Comparison of ENCODE assay signal across 8 cellular contexts in the genomic region with DNA sequence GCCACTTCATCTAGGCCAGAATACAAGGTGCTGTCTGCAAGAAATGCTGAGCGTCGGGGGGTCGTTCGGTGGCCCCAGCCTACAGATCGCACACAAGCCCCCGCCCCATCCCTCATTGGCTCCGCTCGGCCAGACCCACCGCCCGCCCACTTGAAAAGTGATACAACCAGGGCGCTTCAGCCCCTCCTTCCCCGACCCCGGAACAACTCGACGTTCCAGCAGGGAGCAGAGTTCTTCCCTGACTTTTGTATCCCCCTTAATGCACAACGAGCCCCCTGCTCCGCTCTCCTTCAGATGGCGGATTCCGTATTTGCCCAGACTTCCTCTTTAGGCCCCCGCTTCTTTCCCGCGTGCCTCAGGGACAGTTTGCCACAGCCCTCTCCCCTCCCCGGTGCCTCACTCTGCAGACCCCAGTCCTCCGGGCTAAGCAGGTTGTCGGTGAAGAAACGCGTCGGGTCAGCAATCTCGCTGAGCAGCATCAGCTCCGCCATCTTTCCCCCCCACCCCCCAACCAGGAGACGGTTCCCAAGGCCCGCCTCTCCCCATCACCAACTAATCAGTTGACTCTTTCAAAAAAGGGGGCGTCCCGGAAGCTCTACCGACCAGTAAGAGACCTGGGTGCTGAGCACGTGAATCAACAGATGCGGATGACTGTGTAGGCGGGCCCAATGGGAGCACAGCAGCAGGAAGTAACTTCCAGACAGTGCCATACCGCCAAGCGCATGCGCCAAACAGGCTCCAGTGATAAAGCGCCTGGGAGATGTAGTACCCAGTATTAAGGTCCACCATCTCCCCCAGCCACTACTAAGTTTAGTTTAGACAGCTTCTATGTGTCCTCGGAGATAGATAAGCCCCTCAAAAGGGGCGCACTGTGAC. TPM values are rescaled to one million over a fixed set of nuclear protein-coding genes. Genes with fewer than 3 reads are reported as not detected.
DNase-seq lines count a peak whose midpoint lies in the region; ATAC-seq and TF ChIP-seq lines count a peak whose summit lies in the region.

A gene (minus strand): TSS at position 530 of the 876 bp plus-strand sequence. CDS start 39 bp downstream, at position 491.

- TF ChIP-seq EP300 in SK-N-SH (IDR thresholded peaks at IDR 0.05; ENCODE audit: borderline replicate concordance in 1 of 2, low read depth in 1 of 2, low read length in 1 of 2): no peak

- H3K4me2 ChIP-seq in SK-N-SH: peak within 1 kb of the TSS; percentile 98

- H3K9me3 ChIP-seq in SK-N-SH: no peaks in the 10 kb centered on the region

- H3K36me3 ChIP-seq in SK-N-SH (replicated peaks in 1 of 2; ENCODE audit: control insufficient read depth in 1 of 2, insufficient read depth in 2 of 2, low read length in 1 of 2): peaks cover 11 to 13% of the 10 kb centered on the region in 2 experiments

- TF ChIP-seq RAD21 in SK-N-SH (IDR thresholded peaks at IDR 0.05; ENCODE audit: low read length): no peak

- DNase-seq in GM04504 (ENCODE audit: low read depth): peak; percentile 99
- peak; percentile 94 for DNase-seq in NCI-H1048 (lab: John Stamatoyannopoulos, UW)
- DNase-seq in SK-N-SH: peak; percentile 92
- peak; percentile 98 for DNase-seq in activated naive CD4-positive, alpha-beta T cell treated with anti-CD3 and anti-CD28 coated beads, Interleukin-2, amount 50 U/mL, for 16 hours
- DNase-seq in germinal center (ENCODE audit: low spot score): peak; percentile 99
- DNase-seq in non-pigmented ciliary epithelial cell (ENCODE audit: low read depth): peak; percentile 99
- peak; percentile 100 for DNase-seq in superior temporal gyrus (ENCODE audit: extremely low spot score)

- H3K4me3 ChIP-seq in SK-N-SH (ENCODE audit: low read depth in 2 of 2, low read length in 1 of 2): peak within 1 kb of the TSS; percentile 75 to 97

- CTCF ChIA-PET in SK-N-SH (lab: Yijun Ruan, JAX): interaction anchor here (0.8 to 6.2 kb wide), 6 partner anchors 10 to 825 kb away, joined by 3 to 43 read pairs (median 4); a partner anchor contains a TSS

- peaks cover 43% of the 10 kb centered on the region for H3K79me2 ChIP-seq in SK-N-SH (ENCODE audit: insufficient read depth)

- H3K27ac ChIP-seq in SK-N-SH (ENCODE audit: low read depth in 2 of 2, low read length in 1 of 2): peak within 1 kb of the TSS; percentile 90 to 95

- H3F3A ChIP-seq in SK-N-SH (replicated peaks; ENCODE audit: insufficient read depth): peaks cover 5% of the 10 kb centered on the region

- ATAC-seq in HG02571 (IDR thresholded peaks at IDR 0.05; ENCODE audit: unreplicated experiment): peak; percentile 70

- H4K20me1 ChIP-seq in SK-N-SH (ENCODE audit: insufficient read depth): no peaks in the 10 kb centered on the region

- POLR2A ChIA-PET in SK-N-SH (lab: Yijun Ruan, JAX): interaction anchor here (0.6 to 1.9 kb wide), 8 partner anchors 10 to 1421 kb away, joined by 3 to 7 read pairs (median 4); no protein-coding TSS in a partner anchor

- H3K4me1 ChIP-seq in SK-N-SH (ENCODE audit: control insufficient read depth in 1 of 2, insufficient read depth in 2 of 2, low read depth in 1 of 2, low read length in 1 of 2): peaks cover 18 to 22% of the 10 kb centered on the region in 2 experiments; a peak in 3 of 4 replicates

- H3K9me2 ChIP-seq in SK-N-SH: no peaks in the 10 kb centered on the region

- TF ChIP-seq CTCF in SK-N-SH (IDR thresholded peaks at IDR 0.05): no peak

- no peaks in the 10 kb centered on the region for H3K27me3 ChIP-seq in SK-N-SH (ENCODE audit: insufficient read depth)

- WGBS in SK-N-SH (ENCODE audit: low lambda C conversion rate): 1% methylated on average over 29 of the region's 44 CpGs

- H3K9ac ChIP-seq in SK-N-SH: peak within 1 kb of the TSS; percentile 91

- H2AFZ ChIP-seq in SK-N-SH (ENCODE audit: low read depth): peak within 1 kb of the TSS; percentile 86

TF ChIP-seq in SK-N-SH, 30 proteins besides CTCF, POLR2A, EP300 and RAD21 (continues in another document):
- no peak for TF ChIP-seq SMC3 (IDR thresholded peaks at IDR 0.05; ENCODE audit: low read depth, low read length)
- TF ChIP-seq, protein P1, sequence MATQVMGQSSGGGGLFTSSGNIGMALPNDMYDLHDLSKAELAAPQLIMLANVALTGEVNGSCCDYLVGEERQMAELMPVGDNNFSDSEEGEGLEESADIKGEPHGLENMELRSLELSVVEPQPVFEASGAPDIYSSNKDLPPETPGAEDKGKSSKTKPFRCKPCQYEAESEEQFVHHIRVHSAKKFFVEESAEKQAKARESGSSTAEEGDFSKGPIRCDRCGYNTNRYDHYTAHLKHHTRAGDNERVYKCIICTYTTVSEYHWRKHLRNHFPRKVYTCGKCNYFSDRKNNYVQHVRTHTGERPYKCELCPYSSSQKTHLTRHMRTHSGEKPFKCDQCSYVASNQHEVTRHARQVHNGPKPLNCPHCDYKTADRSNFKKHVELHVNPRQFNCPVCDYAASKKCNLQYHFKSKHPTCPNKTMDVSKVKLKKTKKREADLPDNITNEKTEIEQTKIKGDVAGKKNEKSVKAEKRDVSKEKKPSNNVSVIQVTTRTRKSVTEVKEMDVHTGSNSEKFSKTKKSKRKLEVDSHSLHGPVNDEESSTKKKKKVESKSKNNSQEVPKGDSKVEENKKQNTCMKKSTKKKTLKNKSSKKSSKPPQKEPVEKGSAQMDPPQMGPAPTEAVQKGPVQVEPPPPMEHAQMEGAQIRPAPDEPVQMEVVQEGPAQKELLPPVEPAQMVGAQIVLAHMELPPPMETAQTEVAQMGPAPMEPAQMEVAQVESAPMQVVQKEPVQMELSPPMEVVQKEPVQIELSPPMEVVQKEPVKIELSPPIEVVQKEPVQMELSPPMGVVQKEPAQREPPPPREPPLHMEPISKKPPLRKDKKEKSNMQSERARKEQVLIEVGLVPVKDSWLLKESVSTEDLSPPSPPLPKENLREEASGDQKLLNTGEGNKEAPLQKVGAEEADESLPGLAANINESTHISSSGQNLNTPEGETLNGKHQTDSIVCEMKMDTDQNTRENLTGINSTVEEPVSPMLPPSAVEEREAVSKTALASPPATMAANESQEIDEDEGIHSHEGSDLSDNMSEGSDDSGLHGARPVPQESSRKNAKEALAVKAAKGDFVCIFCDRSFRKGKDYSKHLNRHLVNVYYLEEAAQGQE (IDR thresholded peaks at IDR 0.05; ENCODE audit: low read depth, low read length): no peak
- TF ChIP-seq CHD2 (IDR thresholded peaks at IDR 0.05; ENCODE audit: low read length, partially characterized antibody): peak; percentile 82
- TF ChIP-seq, protein P2, sequence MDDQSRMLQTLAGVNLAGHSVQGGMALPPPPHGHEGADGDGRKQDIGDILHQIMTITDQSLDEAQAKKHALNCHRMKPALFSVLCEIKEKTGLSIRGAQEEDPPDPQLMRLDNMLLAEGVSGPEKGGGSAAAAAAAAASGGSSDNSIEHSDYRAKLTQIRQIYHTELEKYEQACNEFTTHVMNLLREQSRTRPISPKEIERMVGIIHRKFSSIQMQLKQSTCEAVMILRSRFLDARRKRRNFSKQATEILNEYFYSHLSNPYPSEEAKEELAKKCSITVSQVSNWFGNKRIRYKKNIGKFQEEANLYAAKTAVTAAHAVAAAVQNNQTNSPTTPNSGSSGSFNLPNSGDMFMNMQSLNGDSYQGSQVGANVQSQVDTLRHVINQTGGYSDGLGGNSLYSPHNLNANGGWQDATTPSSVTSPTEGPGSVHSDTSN (IDR thresholded peaks at IDR 0.05): peak; percentile 59
- TF ChIP-seq TEAD4 (IDR thresholded peaks at IDR 0.05; ENCODE audit: borderline replicate concordance, insufficient read depth): no peak
- TF ChIP-seq RFX5 (IDR thresholded peaks at IDR 0.05; ENCODE audit: low read length): peak; percentile 71; the same call in 1 of the 2 replicates
- TF ChIP-seq, protein P3, sequence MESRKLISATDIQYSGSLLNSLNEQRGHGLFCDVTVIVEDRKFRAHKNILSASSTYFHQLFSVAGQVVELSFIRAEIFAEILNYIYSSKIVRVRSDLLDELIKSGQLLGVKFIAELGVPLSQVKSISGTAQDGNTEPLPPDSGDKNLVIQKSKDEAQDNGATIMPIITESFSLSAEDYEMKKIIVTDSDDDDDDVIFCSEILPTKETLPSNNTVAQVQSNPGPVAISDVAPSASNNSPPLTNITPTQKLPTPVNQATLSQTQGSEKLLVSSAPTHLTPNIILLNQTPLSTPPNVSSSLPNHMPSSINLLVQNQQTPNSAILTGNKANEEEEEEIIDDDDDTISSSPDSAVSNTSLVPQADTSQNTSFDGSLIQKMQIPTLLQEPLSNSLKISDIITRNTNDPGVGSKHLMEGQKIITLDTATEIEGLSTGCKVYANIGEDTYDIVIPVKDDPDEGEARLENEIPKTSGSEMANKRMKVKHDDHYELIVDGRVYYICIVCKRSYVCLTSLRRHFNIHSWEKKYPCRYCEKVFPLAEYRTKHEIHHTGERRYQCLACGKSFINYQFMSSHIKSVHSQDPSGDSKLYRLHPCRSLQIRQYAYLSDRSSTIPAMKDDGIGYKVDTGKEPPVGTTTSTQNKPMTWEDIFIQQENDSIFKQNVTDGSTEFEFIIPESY (IDR thresholded peaks at IDR 0.05; ENCODE audit: borderline replicate concordance, low read depth): 0 out of 2 replicates have a peak, but pooled peaks have one; percentile 20
- TF ChIP-seq POLR2AphosphoS5 (IDR thresholded peaks at IDR 0.05; ENCODE audit: low read depth, low read length): peak; percentile 68
- TF ChIP-seq NRF1 (IDR thresholded peaks at IDR 0.05; ENCODE audit: low read depth, low read length): peak; percentile 84
- TF ChIP-seq ELF1 (IDR thresholded peaks at IDR 0.05): peak; percentile 95
- TF ChIP-seq, protein P4, sequence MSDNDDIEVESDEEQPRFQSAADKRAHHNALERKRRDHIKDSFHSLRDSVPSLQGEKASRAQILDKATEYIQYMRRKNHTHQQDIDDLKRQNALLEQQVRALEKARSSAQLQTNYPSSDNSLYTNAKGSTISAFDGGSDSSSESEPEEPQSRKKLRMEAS (IDR thresholded peaks at IDR 0.05; ENCODE audit: low read depth): peak; percentile 64
- TF ChIP-seq, protein P5, sequence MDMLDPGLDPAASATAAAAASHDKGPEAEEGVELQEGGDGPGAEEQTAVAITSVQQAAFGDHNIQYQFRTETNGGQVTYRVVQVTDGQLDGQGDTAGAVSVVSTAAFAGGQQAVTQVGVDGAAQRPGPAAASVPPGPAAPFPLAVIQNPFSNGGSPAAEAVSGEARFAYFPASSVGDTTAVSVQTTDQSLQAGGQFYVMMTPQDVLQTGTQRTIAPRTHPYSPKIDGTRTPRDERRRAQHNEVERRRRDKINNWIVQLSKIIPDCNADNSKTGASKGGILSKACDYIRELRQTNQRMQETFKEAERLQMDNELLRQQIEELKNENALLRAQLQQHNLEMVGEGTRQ (IDR thresholded peaks at IDR 0.05; ENCODE audit: borderline replicate concordance, low read depth, low read length): peak; percentile 70; the same call in 1 of the 2 replicates
- TF ChIP-seq RCOR1 (IDR thresholded peaks at IDR 0.05; ENCODE audit: low read length): no peak

RNA-seq across cellular contexts. Expression of the gene that starts here (rescaled TPM):
- 61.3 and 73.0 TPM in 2 replicates for polyA plus RNA-seq in SK-N-SH (2012; rRNA removed)
- polyA plus RNA-seq in SK-N-SH (2012; cell fraction: cytosol; rRNA removed): 24.6 and 34.3 TPM in 2 replicates
- 148 and 162 TPM in 2 replicates for polyA plus RNA-seq in SK-N-SH (2012; cell fraction: nucleus; rRNA removed)

Comparison
In these comparisons a context has a peak if more than half of its experiments do, and no peak if none do; other contexts are left out.
1. Peak in every context shown above with its lines: DNase-seq, ATAC-seq, H3K4me3 ChIP-seq and H3K27ac ChIP-seq.